In genomic region chr6:132812756-132813172, GRCh38 we compare ENCODE assay signal across 2 cellular contexts.
TF ChIP-seq lines count a peak whose summit lies in the region.

No MANE protein-coding gene starts in this region.

TF ChIP-seq in SK-N-SH, 30 proteins besides CTCF, POLR2A, EP300 and RAD21 (continued from another document):
- TF ChIP-seq FOXJ3 (CRISPR knock-in tag; IDR thresholded peaks at IDR 0.05) (no peak), JUND (IDR thresholded peaks at IDR 0.05) (no peak), USF1 (IDR thresholded peaks at IDR 0.05; ENCODE audit: borderline replicate concordance, low read depth) (no peak), TCF12 (IDR thresholded peaks at IDR 0.05) (no peak), CHD2 (IDR thresholded peaks at IDR 0.05; ENCODE audit: low read length, partially characterized antibody) (no peak)

TF ChIP-seq in SK-N-SH treated with all-trans-retinoic acid at 6 μM for 48 hours, 23 proteins besides CTCF, POLR2A, EP300 and RAD21 (continued from another document):
- TF ChIP-seq SNAI2 (CRISPR knock-in tag; IDR thresholded peaks at IDR 0.05) (no peak), OSR1 (CRISPR knock-in tag; IDR thresholded peaks at IDR 0.05) (no peak), ESRRG (CRISPR knock-in tag; IDR thresholded peaks at IDR 0.05) (no peak), ZNF565 (CRISPR knock-in tag; conservative IDR thresholded peaks at IDR 0.05; ENCODE audit: low read depth) (no peak), TSHZ2 (CRISPR knock-in tag; IDR thresholded peaks at IDR 0.05) (no peak), TCF4 (CRISPR knock-in tag; IDR thresholded peaks at IDR 0.05; ENCODE audit: borderline replicate concordance) (no peak), PATZ1 (CRISPR knock-in tag; IDR thresholded peaks at IDR 0.05; ENCODE audit: borderline replicate concordance) (no peak), ZNF70 (CRISPR knock-in tag; IDR thresholded peaks at IDR 0.05) (no peak)
